ENCODE assay signal across 15 cellular contexts in the genomic region with DNA sequence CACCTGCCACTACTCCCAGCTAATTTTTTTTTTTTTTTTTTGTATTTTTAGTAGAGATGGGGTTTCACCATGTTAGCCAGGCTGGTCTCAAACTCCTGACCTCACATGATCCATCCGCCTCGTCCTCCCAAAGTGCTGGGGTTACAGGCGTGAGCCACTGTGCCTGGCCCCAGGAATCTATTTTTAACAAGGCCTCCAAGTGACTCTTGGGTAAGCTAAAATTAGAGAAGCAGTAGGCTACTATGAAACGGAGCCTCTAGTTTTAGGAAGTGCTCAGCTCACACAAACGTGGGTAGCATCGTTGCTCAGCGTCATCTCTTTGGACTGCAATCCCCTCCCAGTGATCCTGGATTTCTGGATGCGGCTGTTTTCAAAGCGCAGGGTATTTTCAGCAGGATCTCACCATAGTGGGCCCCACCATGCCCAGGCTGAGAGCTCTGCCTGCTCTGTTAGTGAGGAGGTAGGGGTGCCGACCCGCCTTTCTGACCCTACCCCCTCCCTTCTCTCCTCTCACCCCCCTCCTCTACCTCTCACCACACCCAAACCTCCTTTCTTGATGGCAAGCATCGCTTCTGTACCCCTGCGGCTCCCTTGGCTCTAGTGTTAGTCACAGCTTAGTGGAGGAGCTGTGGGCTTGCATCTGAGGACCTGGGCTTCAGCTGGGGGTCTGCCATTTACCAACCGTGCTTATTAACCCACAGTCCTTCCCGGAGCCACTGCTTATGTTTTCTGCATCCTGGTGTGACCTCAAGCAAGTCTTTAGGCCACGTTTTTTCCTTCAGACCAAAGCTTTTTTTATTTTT. TPM values are rescaled to one million over a fixed set of nuclear protein-coding genes. Genes with fewer than 3 reads are reported as not detected.
A peak's percentile ranks its signal among the peaks of the same experiment; 100 is the strongest.
DNase-seq lines count a peak whose midpoint lies in the region; ATAC-seq and TF ChIP-seq lines count a peak whose summit lies in the region.
"Had no signal": no experiment of that assay in that cellular context is flagged by ENCODE, and none has a peak within 500 bp of the region (broad histone marks: within the 10 kb centered on the region; RNA-seq: fewer than 3 reads in every experiment).

No MANE protein-coding gene starts in this region.

- H3K27ac Mint-ChIP-seq in activated CD4-positive, alpha-beta T cell treated with anti-CD3 and anti-CD28 coated beads for 36 hours: no peak overlapping the region
- no peak overlapping the region for H3K27ac Mint-ChIP-seq in type B pancreatic cell
- H3K27ac Mint-ChIP-seq: activated naive CD8-positive, alpha-beta T cell treated with anti-CD3 and anti-CD28 coated beads for 36 hours had no signal

- POLR2A ChIA-PET in activated CD4-positive, alpha-beta T cell treated with anti-CD3 and anti-CD28 coated beads for 36 hours (lab: Charles Lee): interaction anchor here (0.6 kb wide), 1 partner anchor 30 kb away, joined by 4 read pairs; no protein-coding TSS in a partner anchor

- TF ChIP-seq CTCF in spleen (IDR thresholded peaks at IDR 0.05 in 8 of 11, conservative IDR thresholded peaks at IDR 0.05 in 3 of 11) (no peak), type B pancreatic cell (conservative IDR thresholded peaks at IDR 0.05) (no peak), ovary (IDR thresholded peaks at IDR 0.05) (no peak)

- ATAC-seq in activated CD4-positive, alpha-beta T cell treated with anti-CD3 and anti-CD28 coated beads for 36 hours: no peak

- TF ChIP-seq EP300 in ovary (IDR thresholded peaks at IDR 0.05): no peak

- H3K4me1 ChIP-seq in spleen (peaks cover 6 to 25% (median 17%) of the 10 kb centered on the region in 6 donors), ovary (ENCODE audit: insufficient read depth) (peaks cover 4% of the 10 kb centered on the region)
- H3K4me1 ChIP-seq: pancreas had no signal

- no peaks in the 10 kb centered on the region for H3K9me3 Mint-ChIP-seq in activated CD4-positive, alpha-beta T cell treated with anti-CD3 and anti-CD28 coated beads for 36 hours (ENCODE audit: low read depth)
- no peaks in the 10 kb centered on the region for H3K9me3 Mint-ChIP-seq in type B pancreatic cell
- H3K9me3 Mint-ChIP-seq: activated naive CD8-positive, alpha-beta T cell treated with anti-CD3 and anti-CD28 coated beads for 36 hours had no signal

- TF ChIP-seq POLR2A in spleen (IDR thresholded peaks at IDR 0.05): no peak
- TF ChIP-seq POLR2A in ovary (IDR thresholded peaks at IDR 0.05): no peak

- peak overlapping the region; percentile 62 for H3K4me3 Mint-ChIP-seq in activated CD4-positive, alpha-beta T cell treated with anti-CD3 and anti-CD28 coated beads for 36 hours
- H3K4me3 Mint-ChIP-seq in type B pancreatic cell: no peak overlapping the region

- no peaks in the 10 kb centered on the region for H3K4me1 Mint-ChIP-seq in activated CD4-positive, alpha-beta T cell treated with anti-CD3 and anti-CD28 coated beads for 36 hours
- H3K4me1 Mint-ChIP-seq in type B pancreatic cell (ENCODE audit: unreplicated experiment): no peaks in the 10 kb centered on the region
- H3K4me1 Mint-ChIP-seq: activated naive CD8-positive, alpha-beta T cell treated with anti-CD3 and anti-CD28 coated beads for 36 hours had no signal

- peaks cover 10% of the 10 kb centered on the region for H3K27me3 Mint-ChIP-seq in activated CD4-positive, alpha-beta T cell treated with anti-CD3 and anti-CD28 coated beads for 36 hours
- peaks cover 36% of the 10 kb centered on the region for H3K27me3 Mint-ChIP-seq in type B pancreatic cell

- DNase-seq in activated CD4-positive, alpha-beta T cell treated with anti-CD3 and anti-CD28 coated beads for 36 hours: no peak
- DNase-seq in activated CD4-positive, alpha-beta T cell treated with anti-CD3 and anti-CD28 coated beads for 1 hour: no peak
- peak; percentile 14 for DNase-seq in RPMI7951 (ENCODE audit: low read depth)
- peak; percentile 75 for DNase-seq in cardiac septum (ENCODE audit: low spot score)
- DNase-seq in spleen: peak; percentile 59
- no peak for DNase-seq in activated naive CD4-positive, alpha-beta T cell treated with anti-CD3 and anti-CD28 coated beads, Interleukin-2, amount 50 U/mL, for 16 hours
- DNase-seq in type B pancreatic cell (ENCODE audit: extremely low spot score, unreplicated experiment): no peak
- DNase-seq in ovary: no peak
- DNase-seq: activated naive CD8-positive, alpha-beta T cell treated with anti-CD3 and anti-CD28 coated beads for 36 hours; cerebellar nuclear complex; mammary epithelial cell; NCI-H2171 treated with DMSO at 0.1 percent for 48 hours had no signal

- CTCF ChIA-PET in activated CD4-positive, alpha-beta T cell treated with anti-CD3 and anti-CD28 coated beads for 36 hours (lab: Charles Lee): interaction anchor here (1.5 to 1.9 kb wide), 3 partner anchors 15 to 48 kb away, joined by 5 to 7 read pairs (median 6); partner anchors contain the start of gene GJA3

- H3K9me3 ChIP-seq in spleen (no peaks in the 10 kb centered on the region), ovary (no peaks in the 10 kb centered on the region)
- H3K9me3 ChIP-seq: pancreas, Peyer's patch had no signal

- no peak overlapping the region for H3K27ac ChIP-seq in spleen
- no peak overlapping the region for H3K27ac ChIP-seq in ovary

- intact Hi-C loops in activated CD4-positive, alpha-beta T cell treated with anti-CD3 and anti-CD28 coated beads for 36 hours (cut with DNase I, micrococcal nuclease): no loop called here
- intact Hi-C loops in cardiac septum (cut with DNase I): loop anchor here (1.0 kb wide), 1 partner anchor 15 kb away; no protein-coding TSS in a partner anchor
- intact Hi-C loops in spleen (cut with DNase I; ENCODE audit: low total_unique reads): no loop called here
- intact Hi-C loops in ovary (cut with DNase I): no loop called here

- H3K36me3 Mint-ChIP-seq in activated CD4-positive, alpha-beta T cell treated with anti-CD3 and anti-CD28 coated beads for 36 hours (ENCODE audit: low read depth): no peaks in the 10 kb centered on the region
- no peaks in the 10 kb centered on the region for H3K36me3 Mint-ChIP-seq in type B pancreatic cell
- H3K36me3 Mint-ChIP-seq: activated naive CD8-positive, alpha-beta T cell treated with anti-CD3 and anti-CD28 coated beads for 36 hours had no signal

- WGBS in spleen, 5 donors: 49 to 68% (median 57%) methylated on average over 16 of the region's 16 CpGs
- 63 to 74% (median 67%) methylated on average over 16 of the region's 16 CpGs for WGBS in ovary, 3 donors

- peaks cover 0 to 74% (median 35%) of the 10 kb centered on the region in 7 donors for H3K27me3 ChIP-seq in spleen (replicated peaks in 1 of 7)
- H3K27me3 ChIP-seq in ovary: no peaks in the 10 kb centered on the region
- H3K27me3 ChIP-seq: pancreas had no signal

- H3K4me3 ChIP-seq in spleen (no peak overlapping the region), ovary (no peak overlapping the region)

- H3K36me3 ChIP-seq in spleen (no peaks in the 10 kb centered on the region), ovary (no peaks in the 10 kb centered on the region)
- H3K36me3 ChIP-seq: pancreas, Peyer's patch had no signal

RNA-seq across cellular contexts. Expression of gene GJA3, which starts 34.2 kb away (rescaled TPM):
- total RNA-seq in activated CD4-positive, alpha-beta T cell treated with anti-CD3 and anti-CD28 coated beads for 36 hours: under 1 TPM; 0.26 to 0.32 TPM
- 0.98 and 1.1 TPM in 2 replicates for total RNA-seq in RPMI7951 (2014; rRNA removed; shearing (Covaris generic))
- total RNA-seq in cardiac septum: 25.9 TPM
- total RNA-seq in spleen: under 1 TPM; 0.12 to 0.43 (median 0.26) TPM
- under 1 TPM; 0.15 to 0.26 (median 0.24) TPM for polyA plus RNA-seq in spleen
- total RNA-seq in type B pancreatic cell (ENCODE audit: low replicate concordance): 0.31 and 0.60 TPM in 2 replicates
- total RNA-seq in ovary: under 1 TPM in 5 of 7 donors, not detected in 2; 0.08 to 0.34 (median 0.15) TPM
- under 1 TPM; 0.12 to 0.20 TPM for polyA plus RNA-seq in ovary
- total RNA-seq: M059J, Peyer's patch had no signal

Comparison
In these comparisons a context has a peak if more than half of its experiments do, and no peak if none do; other contexts are left out.
1. DNase-seq: peak in RPMI7951 (single experiment), cardiac septum (single experiment) and spleen (single experiment); none in activated CD4-positive, alpha-beta T cell treated with anti-CD3 and anti-CD28 coated beads for 36 hours (single experiment), activated CD4-positive, alpha-beta T cell treated with anti-CD3 and anti-CD28 coated beads for 1 hour (single experiment), activated naive CD4-positive, alpha-beta T cell treated with anti-CD3 and anti-CD28 coated beads, Interleukin-2, amount 50 U/mL, for 16 hours (single experiment), type B pancreatic cell (single experiment) and ovary (0 of 5).
2. RNA of gene GJA3, which starts 34.2 kb away (total RNA-seq): 25.9 TPM in cardiac septum (single experiment); 0.98 to 1.1 TPM in RPMI7951, 0.31 to 0.60 TPM in type B pancreatic cell, 0.26 to 0.32 TPM in activated CD4-positive, alpha-beta T cell treated with anti-CD3 and anti-CD28 coated beads for 36 hours, 0.12 to 0.43 TPM in spleen and 0.08 to 0.34 TPM in ovary; every median in the first group is over 10 times any median in the second.